In genomic region chr22:37253164-37253660, GRCh38 we compare ENCODE assay signal across 1 cellular context.
TF ChIP-seq lines count a peak whose summit lies in the region.

No MANE protein-coding gene starts in this region.

TF ChIP-seq in endothelial cell of umbilical vein, 7 proteins besides CTCF, POLR2A, EP300 and RAD21:
- no peak for TF ChIP-seq GATA2 (IDR thresholded peaks at IDR 0.05; ENCODE audit: insufficient read depth, insufficient read length, low read depth, low read length)
- TF ChIP-seq EZH2 (IDR thresholded peaks at IDR 0.05; ENCODE audit: borderline replicate concordance, low read depth, low read length, severe bottlenecking) = no peak
- TF ChIP-seq MAX (IDR thresholded peaks at IDR 0.05; ENCODE audit: insufficient read depth, insufficient read length) = no peak
- TF ChIP-seq FOS (IDR thresholded peaks at IDR 0.05; ENCODE audit: borderline replicate concordance, insufficient read depth, low read length) = no peak
- TF ChIP-seq MYC (IDR thresholded peaks at IDR 0.05; ENCODE audit: low read depth, low read length) = no peak
- TF ChIP-seq JUN (IDR thresholded peaks at IDR 0.05; ENCODE audit: borderline replicate concordance, insufficient read depth, insufficient read length, low read depth) = no peak
- no peak for TF ChIP-seq POLR2AphosphoS5 (IDR thresholded peaks at IDR 0.05; ENCODE audit: insufficient read depth, low read depth, low read length)
